ENCODE assay signal across 15 cellular contexts in the genomic region with DNA sequence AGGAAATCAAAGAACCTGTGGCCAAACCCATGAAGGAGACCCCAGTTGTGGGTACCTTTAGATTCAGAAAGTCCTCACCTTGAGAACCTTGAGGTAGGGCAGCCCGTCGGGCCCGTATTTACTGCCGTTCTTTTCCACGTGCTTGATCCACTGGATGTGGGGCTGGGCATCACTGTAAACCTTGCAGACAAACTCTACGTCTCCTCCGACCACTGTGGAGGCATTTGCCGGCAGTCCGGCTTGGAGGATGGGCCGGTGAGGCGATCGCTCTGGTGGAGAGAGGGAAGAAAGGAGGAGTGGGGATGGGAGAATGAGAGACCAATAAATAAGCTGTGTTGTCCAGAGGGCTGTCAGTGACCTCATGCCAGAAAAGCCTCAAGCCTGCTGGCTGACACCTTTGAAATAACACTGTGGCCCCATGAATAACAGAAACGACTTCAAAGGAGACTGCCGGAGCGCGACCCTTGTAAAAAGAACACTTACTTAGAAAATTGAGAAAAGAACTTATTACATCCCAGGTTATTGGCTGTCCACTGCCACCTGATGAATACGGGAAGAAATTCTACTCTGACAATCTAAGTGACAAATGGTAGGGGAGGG.
"Had no signal": no experiment of that assay in that cellular context is flagged by ENCODE, and none has a peak within 500 bp of the region (broad histone marks: within the 10 kb centered on the region; RNA-seq: fewer than 3 reads in every experiment).

No MANE protein-coding gene starts in this region.

- H3K4me3 Mint-ChIP-seq: immature natural killer cell; stimulated activated naive CD8-positive, alpha-beta T cell treated with anti-CD3 and anti-CD28 coated beads, Interleukin-15, Interleukin-2, amounts not matched to agents 100 ng/mL and 50 ng/mL, for 24 hours; T-helper 1 cell treated with Interleukin-12 subunit alpha and Interleukin-12 subunit beta and Interleukin-4 antibody, amounts not matched to agents 30 μg/mL and 1 μg/mL, for 36 hours had no signal

- H3K27ac ChIP-seq: brain microvascular endothelial cell, esophagus squamous epithelium, left lung, ovary, thoracic aorta, vagina had no signal

- H3K4me3 ChIP-seq: esophagus squamous epithelium, left lung, ovary, thoracic aorta, vagina had no signal

- H3K36me3 Mint-ChIP-seq: immature natural killer cell had no signal

- ATAC-seq: left lung had no signal

- H3K27me3 Mint-ChIP-seq: stimulated activated naive CD8-positive, alpha-beta T cell treated with anti-CD3 and anti-CD28 coated beads, Interleukin-15, Interleukin-2, amounts not matched to agents 100 ng/mL and 50 ng/mL, for 24 hours had no signal

- H3K27me3 ChIP-seq: brain microvascular endothelial cell, esophagus squamous epithelium, left lung, ovary, vagina had no signal

- H3K27ac Mint-ChIP-seq: immature natural killer cell; stimulated activated naive CD8-positive, alpha-beta T cell treated with anti-CD3 and anti-CD28 coated beads, Interleukin-15, Interleukin-2, amounts not matched to agents 100 ng/mL and 50 ng/mL, for 24 hours; T-helper 1 cell treated with Interleukin-12 subunit alpha and Interleukin-12 subunit beta and Interleukin-4 antibody, amounts not matched to agents 30 μg/mL and 1 μg/mL, for 36 hours had no signal

- H3K36me3 ChIP-seq: brain microvascular endothelial cell, left lung, ovary, thoracic aorta, vagina had no signal

- H3K9me3 ChIP-seq: esophagus squamous epithelium, left lung, ovary, thoracic aorta, vagina had no signal

- H3K4me1 Mint-ChIP-seq: immature natural killer cell had no signal

- DNase-seq: activated CD4-positive, alpha-beta T cell treated with anti-CD3 and anti-CD28 coated beads, Interleukin-2, amount 50 U/mL, for 1 hour; activated naive CD4-positive, alpha-beta T cell treated with anti-CD3 and anti-CD28 coated beads, Interleukin-2, amount 50 U/mL, for 16 hours; brain microvascular endothelial cell; esophagus squamous epithelium; foreskin fibroblast; glutamatergic neuron; immature natural killer cell; ovary; stimulated activated CD4-positive, alpha-beta T cell treated with anti-CD3 and anti-CD28 coated beads, Interleukin-15, amount 100 ng/mL, for 24 hours; stimulated activated CD4-positive, alpha-beta T cell treated with anti-CD3 and anti-CD28 coated beads, Interleukin-4, amount 100 ng/mL, for 24 hours had no signal
